14 cellular contexts compared by ENCODE assay signal in genomic region chr2:187349328-187349944, GRCh38.
DNase-seq lines count a peak whose midpoint lies in the region; ATAC-seq and TF ChIP-seq lines count a peak whose summit lies in the region.
"Had no signal": no experiment of that assay in that cellular context is flagged by ENCODE, and none has a peak within 500 bp of the region (broad histone marks: within the 10 kb centered on the region; RNA-seq: fewer than 3 reads in every experiment).

No MANE protein-coding gene starts in this region.

- H3K4me1 Mint-ChIP-seq in Calu3 (ENCODE audit: low read depth, unreplicated experiment), result no peaks in the 10 kb centered on the region
- H3K4me1 Mint-ChIP-seq: activated naive CD8-positive, alpha-beta T cell treated with anti-CD3 and anti-CD28 coated beads, Interleukin-2, amount 50 U/mL, for 24 hours; CD4-positive, CD25-positive, alpha-beta regulatory T cell had no signal

- peak; percentile 21 for ATAC-seq in body of pancreas
- ATAC-seq: activated naive CD8-positive, alpha-beta T cell treated with anti-CD3 and anti-CD28 coated beads, Interleukin-2, amount 50 U/mL, for 24 hours; activated T-cell treated with anti-CD3 and anti-CD28 coated beads, Interleukin-2, amount 50 U/mL, for 72 hours had no signal

- peak; percentile 13 for DNase-seq in HCEC 1CT
- no peak for DNase-seq in body of pancreas
- peak; percentile 25 for DNase-seq in fibroblast of villous mesenchyme (ENCODE audit: low read depth)
- no peak for DNase-seq in Calu3
- no peak for DNase-seq in T-helper 2 cell
- no peak for DNase-seq in NCI-H526 (lab: John Stamatoyannopoulos, UW)
- DNase-seq: activated CD4-positive, alpha-beta T cell treated with anti-CD3 and anti-CD28 coated beads, Interleukin-2, amount 50 U/mL, for 1 hour; activated naive CD8-positive, alpha-beta T cell treated with anti-CD3 and anti-CD28 coated beads, Interleukin-2, amount 50 U/mL, for 24 hours; activated T-cell treated with anti-CD3 and anti-CD28 coated beads, Interleukin-2, amount 50 U/mL, for 72 hours; CD4-positive, CD25-positive, alpha-beta regulatory T cell; NCI-H2081 treated with DMSO at 0.1 percent for 48 hours; NCI-H82; T1000 had no signal

- H3K9me3 Mint-ChIP-seq in Calu3 (ENCODE audit: low read depth, unreplicated experiment), result no peaks in the 10 kb centered on the region
- H3K9me3 Mint-ChIP-seq: activated naive CD8-positive, alpha-beta T cell treated with anti-CD3 and anti-CD28 coated beads, Interleukin-2, amount 50 U/mL, for 24 hours had no signal

- no peaks in the 10 kb centered on the region for H3K36me3 ChIP-seq in body of pancreas (replicated peaks in 1 of 2; ENCODE audit: insufficient read depth in 1 of 2, low read depth in 2 of 2)
- H3K36me3 ChIP-seq in subcutaneous abdominal adipose tissue (ENCODE audit: control insufficient read depth in 5 of 5, insufficient read depth in 5 of 5, low read length in 5 of 5), result peaks cover 9 to 27% (median 11%) of the 10 kb centered on the region in 5 donors

- H3K27me3 ChIP-seq in body of pancreas (no peaks in the 10 kb centered on the region), subcutaneous abdominal adipose tissue (ENCODE audit: control insufficient read depth in 5 of 5, insufficient read depth in 4 of 5, low read length in 5 of 5) (no peaks in the 10 kb centered on the region)

- intact Hi-C loops in body of pancreas (cut with DNase I), result no loop called here
- intact Hi-C loops in Calu3 (cut with micrococcal nuclease; ENCODE audit: unreplicated experiment), result no loop called here

- BruUV-seq in Calu3 (replicated peaks; lab: Mats Ljungman, UMichigan), result no TSS peak

- no peak for TF ChIP-seq POLR2A in body of pancreas (IDR thresholded peaks at IDR 0.05)

- CTCF ChIA-PET in Calu3 (lab: Charles Lee), result no interaction called here

- H3K9me3 ChIP-seq in body of pancreas, result no peaks in the 10 kb centered on the region
- H3K9me3 ChIP-seq in subcutaneous abdominal adipose tissue (ENCODE audit: control insufficient read depth in 5 of 5, low read length in 5 of 5), result no peaks in the 10 kb centered on the region

- H3K27me3 Mint-ChIP-seq in Calu3 (ENCODE audit: unreplicated experiment), result no peaks in the 10 kb centered on the region
- H3K27me3 Mint-ChIP-seq: activated naive CD8-positive, alpha-beta T cell treated with anti-CD3 and anti-CD28 coated beads, Interleukin-2, amount 50 U/mL, for 24 hours had no signal

- H3K4me3 ChIP-seq in body of pancreas (no peak overlapping the region), fibroblast of villous mesenchyme (ENCODE audit: low read depth, low read length) (no peak overlapping the region), subcutaneous abdominal adipose tissue (ENCODE audit: low read depth in 1 of 5, low read length in 5 of 5) (peak overlapping the region in 2 of 5 donors; percentile 37 to 47)

- peak overlapping the region in 2 of 5 donors; percentile 34 to 59 for H3K9ac ChIP-seq in subcutaneous abdominal adipose tissue (ENCODE audit: low read length in 5 of 5)

- H3K4me3 Mint-ChIP-seq in Calu3 (ENCODE audit: low read depth, unreplicated experiment), result no peak overlapping the region
- H3K4me3 Mint-ChIP-seq: activated naive CD8-positive, alpha-beta T cell treated with anti-CD3 and anti-CD28 coated beads, Interleukin-2, amount 50 U/mL, for 24 hours; activated T-cell treated with anti-CD3 and anti-CD28 coated beads, Interleukin-2, amount 50 U/mL, for 72 hours; CD4-positive, CD25-positive, alpha-beta regulatory T cell had no signal

- H3K4me1 ChIP-seq in body of pancreas, result no peaks in the 10 kb centered on the region
- H3K4me1 ChIP-seq in subcutaneous abdominal adipose tissue (ENCODE audit: control insufficient read depth in 5 of 5, insufficient read depth in 5 of 5, low read length in 5 of 5), result peaks cover 0 to 19% (median 10%) of the 10 kb centered on the region in 5 donors

- no peak overlapping the region for H3K27ac Mint-ChIP-seq in Calu3 (ENCODE audit: unreplicated experiment)
- H3K27ac Mint-ChIP-seq: activated naive CD8-positive, alpha-beta T cell treated with anti-CD3 and anti-CD28 coated beads, Interleukin-2, amount 50 U/mL, for 24 hours; activated T-cell treated with anti-CD3 and anti-CD28 coated beads, Interleukin-2, amount 50 U/mL, for 72 hours; CD4-positive, CD25-positive, alpha-beta regulatory T cell had no signal

- H3K27ac ChIP-seq in body of pancreas (no peak overlapping the region), subcutaneous abdominal adipose tissue (ENCODE audit: low read depth, low read length) (peak overlapping the region; percentile 70)

- TF ChIP-seq CTCF in body of pancreas (IDR thresholded peaks at IDR 0.05) (no peak), fibroblast of villous mesenchyme (IDR thresholded peaks at IDR 0.05; ENCODE audit: insufficient read depth, low read depth, low read length) (no peak), Calu3 (IDR thresholded peaks at IDR 0.05; ENCODE audit: unreplicated experiment) (no peak)

- no peaks in the 10 kb centered on the region for H3K36me3 Mint-ChIP-seq in Calu3 (ENCODE audit: insufficient read depth, unreplicated experiment)
- H3K36me3 Mint-ChIP-seq: CD4-positive, CD25-positive, alpha-beta regulatory T cell had no signal

- 11 to 20% methylated on average over 1 of the region's 1 CpG for WGBS in body of pancreas, 2 donors

Comparison
In these comparisons a context has a peak if more than half of its experiments do, and no peak if none do; other contexts are left out.
1. DNase-seq: peak in HCEC 1CT (single experiment) and fibroblast of villous mesenchyme (single experiment); none in body of pancreas (0 of 4), Calu3 (single experiment), T-helper 2 cell (0 of 5) and NCI-H526 (0 of 2).